Comparison of ENCODE assay signal across 2 cellular contexts in the genomic region with DNA sequence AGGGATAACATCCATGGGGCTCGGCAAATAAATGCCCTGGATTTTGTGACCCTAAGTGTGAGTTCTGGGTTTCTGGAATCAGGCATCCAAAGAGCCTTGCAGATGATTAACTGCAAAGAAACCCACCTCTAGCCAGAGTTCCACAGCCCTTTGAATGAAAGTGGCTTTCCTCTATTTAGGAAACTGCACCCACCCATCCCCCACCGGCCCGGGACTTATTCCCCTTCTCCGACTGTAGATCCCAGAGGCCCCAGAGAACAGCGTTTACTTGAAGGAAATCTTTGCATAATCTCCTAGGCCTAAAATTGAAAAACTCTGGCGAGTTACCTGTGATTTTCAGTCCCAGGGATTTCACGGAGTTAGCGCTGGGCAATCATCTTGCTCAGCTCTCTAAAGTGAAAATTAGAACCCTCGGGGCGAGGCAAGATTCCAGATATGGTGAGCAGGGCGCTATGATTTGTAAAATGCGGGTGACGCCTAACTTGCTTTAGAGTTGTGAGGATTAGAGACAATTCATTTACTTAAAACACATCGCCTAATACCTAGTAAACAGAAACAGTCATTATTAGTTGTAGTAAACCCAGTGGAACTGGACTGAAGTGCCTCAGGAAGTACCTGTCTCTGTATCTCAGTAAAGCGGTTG.
TF ChIP-seq lines count a peak whose summit lies in the region.

No MANE protein-coding gene starts in this region.

TF ChIP-seq in H1, 55 proteins besides CTCF, POLR2A, EP300 and RAD21:
- TF ChIP-seq SP1 (IDR thresholded peaks at IDR 0.05; ENCODE audit: low read depth, low read length) (0 out of 2 replicates have a peak, but pooled peaks have one; percentile 6), CBX8 (IDR thresholded peaks at IDR 0.05; ENCODE audit: borderline replicate concordance, low read depth, low read length) (peak; percentile 58), KDM5A (IDR thresholded peaks at IDR 0.05; ENCODE audit: low read length) (no peak), KDM1A (IDR thresholded peaks at IDR 0.05; ENCODE audit: borderline replicate concordance, low read length) (no peak), SUZ12 (IDR thresholded peaks at IDR 0.05; ENCODE audit: low read length) (peak; percentile 42), SIN3A (conservative IDR thresholded peaks at IDR 0.05 in 1 of 2, IDR thresholded peaks at IDR 0.05 in 1 of 2; ENCODE audit: low read depth in 1 of 2, low read length in 2 of 2) (no peak), EZH2 (IDR thresholded peaks at IDR 0.05; ENCODE audit: low read depth, low read length, severe bottlenecking) (peak; percentile 54), BCL11A (IDR thresholded peaks at IDR 0.05; ENCODE audit: low read depth in 2 of 2, low read length in 2 of 2) (no peak), JUND (IDR thresholded peaks at IDR 0.05; ENCODE audit: low read length) (no peak)

TF ChIP-seq in GM12891, 5 proteins besides CTCF, POLR2A, EP300 and RAD21:
- TF ChIP-seq PAX5 (IDR thresholded peaks at IDR 0.05; ENCODE audit: insufficient read depth, low read length, severe bottlenecking) (no peak), TAF1 (IDR thresholded peaks at IDR 0.05; ENCODE audit: low read depth, low read length) (no peak), SPI1 (IDR thresholded peaks at IDR 0.05; ENCODE audit: low read depth, low read length) (no peak), POU2F2 (IDR thresholded peaks at IDR 0.05; ENCODE audit: low read depth, low read length) (no peak), POLR2AphosphoS5 (IDR thresholded peaks at IDR 0.05; ENCODE audit: low read depth, low read length) (no peak)
